ENCODE assay signal across 18 cellular contexts in genomic region chr5:96228449-96228848, GRCh38.
DNase-seq lines count a peak whose midpoint lies in the region; ATAC-seq, FAIRE-seq and TF ChIP-seq lines count a peak whose summit lies in the region.
"Had no signal": no experiment of that assay in that cellular context is flagged by ENCODE, and none has a peak within 500 bp of the region (broad histone marks: within the 10 kb centered on the region; RNA-seq: fewer than 3 reads in every experiment).

No MANE protein-coding gene starts in this region.

- H3K27me3 ChIP-seq in SJSA1 (replicated peaks) (no peaks in the 10 kb centered on the region), foreskin keratinocyte (no peaks in the 10 kb centered on the region), small intestine (ENCODE audit: control insufficient read depth in 2 of 2, insufficient read depth in 2 of 2, low read length in 2 of 2) (no peaks in the 10 kb centered on the region)
- H3K27me3 ChIP-seq: BLaER1 treated with 17β-estradiol and CSF1 and Interleukin-3, amounts not matched to agents 10 nM and 100 nM had no signal

- H3K9me3 ChIP-seq in SJSA1 (replicated peaks): no peaks in the 10 kb centered on the region
- H3K9me3 ChIP-seq in small intestine (ENCODE audit: control insufficient read depth, low read depth): no peaks in the 10 kb centered on the region
- H3K9me3 ChIP-seq: BLaER1 treated with 17β-estradiol and CSF1 and Interleukin-3, amounts not matched to agents 10 nM and 100 nM; lower lobe of right lung had no signal

- FAIRE-seq in H54 (lab: Jason Lieb, UNC): peak; percentile 82
- peak; percentile 5 for FAIRE-seq in small intestine (lab: Jason Lieb, UNC)
- no peak for FAIRE-seq in GM12891 (lab: Jason Lieb, UNC)

- no peak for DNase-seq in H54 (ENCODE audit: insufficient read length, low spot score)
- DNase-seq in SJSA1 (ENCODE audit: low read depth in 1 of 2, low spot score in 2 of 2): peak in 1 of 2 experiments; percentile 16
- peak; percentile 80 to 88 for DNase-seq in foreskin keratinocyte
- DNase-seq in small intestine: no peak
- DNase-seq in GM12891 (ENCODE audit: insufficient read length, low spot score): no peak
- DNase-seq in iPS-NIHi11 (ENCODE audit: low spot score): no peak
- DNase-seq in lower leg skin (ENCODE audit: low spot score in 2 of 2): no peak
- DNase-seq: activated CD4-positive, alpha-beta T cell treated with anti-CD3 and anti-CD28 coated beads, Interleukin-2, amount 10 ng/mL, durations not matched to agents 24 days and 14 days; activated CD8-positive, alpha-beta memory T cell treated with anti-CD3 and anti-CD28 coated beads, Interleukin-2, amount 50 U/mL, for 48 hours; activated naive CD4-positive, alpha-beta T cell treated with anti-CD3 and anti-CD28 coated beads for 36 hours; lower lobe of right lung; MM.1S; NCI-H1694 treated with DMSO at 0.1 percent for 48 hours; NCI-H345; stimulated activated CD4-positive, alpha-beta T cell treated with anti-CD3 and anti-CD28 coated beads, Interleukin-4, amount 100 ng/mL, for 4 hours had no signal

- H3K27ac ChIP-seq in SJSA1 (peak overlapping the region; percentile 91), foreskin keratinocyte (peak overlapping the region; percentile 74), small intestine (ENCODE audit: low read depth in 1 of 2, low read length in 1 of 2) (no peak overlapping the region)
- H3K27ac ChIP-seq: BLaER1 treated with 17β-estradiol and CSF1 and Interleukin-3, amounts not matched to agents 10 nM and 100 nM; lower lobe of right lung; parathyroid adenoma had no signal

- intact Hi-C loops in lower leg skin (cut with DNase I; ENCODE audit: low total_unique reads): no loop called here

- peak; percentile 78 for ATAC-seq in foreskin keratinocyte
- ATAC-seq: lower lobe of right lung had no signal

- TF ChIP-seq CTCF in foreskin keratinocyte (conservative IDR thresholded peaks at IDR 0.05): no peak
- TF ChIP-seq CTCF in lower leg skin (IDR thresholded peaks at IDR 0.05): no peak

- no peak for TF ChIP-seq POLR2A in H54 (IDR thresholded peaks at IDR 0.05; ENCODE audit: low read depth, low read length)
- TF ChIP-seq POLR2A in GM12891 (IDR thresholded peaks at IDR 0.05; ENCODE audit: low read depth, low read length): no peak
- TF ChIP-seq POLR2A in lower leg skin (IDR thresholded peaks at IDR 0.05): no peak

- 82 to 88% (median 88%) methylated on average over 3 of the region's 3 CpGs for WGBS in small intestine, 3 donors
- 55 to 56% methylated on average over 3 of the region's 3 CpGs for WGBS in lower leg skin, 2 donors

- H3K4me3 ChIP-seq in SJSA1 (no peak overlapping the region), small intestine (ENCODE audit: low read depth in 1 of 2, low read length in 2 of 2) (no peak overlapping the region), lower leg skin (ENCODE audit: low read depth, poor library complexity, severe bottlenecking) (no peak overlapping the region)
- H3K4me3 ChIP-seq: BLaER1 treated with 17β-estradiol and CSF1 and Interleukin-3, amounts not matched to agents 10 nM and 100 nM; lower lobe of right lung; skin epidermis had no signal

- H3K36me3 ChIP-seq in SJSA1 (no peaks in the 10 kb centered on the region), small intestine (ENCODE audit: control insufficient read depth in 2 of 2, insufficient read depth in 2 of 2, low read length in 2 of 2) (no peaks in the 10 kb centered on the region)
- H3K36me3 ChIP-seq: BLaER1 treated with 17β-estradiol and CSF1 and Interleukin-3, amounts not matched to agents 10 nM and 100 nM; lower lobe of right lung had no signal

- H3K4me1 ChIP-seq in SJSA1 (replicated peaks) (peaks cover 32% of the 10 kb centered on the region), foreskin keratinocyte (peaks cover 24% of the 10 kb centered on the region), small intestine (ENCODE audit: control insufficient read depth in 2 of 2, insufficient read depth in 1 of 2, low read depth in 1 of 2, low read length in 1 of 2) (no peaks in the 10 kb centered on the region)
- H3K4me1 ChIP-seq: lower lobe of right lung, parathyroid adenoma had no signal

TF ChIP-seq in GM12891, 5 proteins besides CTCF, POLR2A, EP300 and RAD21:
- TF ChIP-seq POLR2AphosphoS5 (IDR thresholded peaks at IDR 0.05; ENCODE audit: low read depth, low read length): no peak
- TF ChIP-seq SPI1 (IDR thresholded peaks at IDR 0.05; ENCODE audit: low read depth, low read length): no peak

Comparison
In these comparisons a context has a peak if more than half of its experiments do, and no peak if none do; other contexts are left out.
1. DNase-seq: peak in foreskin keratinocyte (2 of 2); none in H54 (single experiment), small intestine (single experiment), GM12891 (single experiment), iPS-NIHi11 (single experiment) and lower leg skin (0 of 2).
2. H3K27ac ChIP-seq: peak in SJSA1 (single experiment) and foreskin keratinocyte (single experiment); none in small intestine (0 of 2).